Comparison of ENCODE assay signal across 20 cellular contexts in genomic region chr1:195516036-195516435, GRCh38.
DNase-seq lines count a peak whose midpoint lies in the region; ATAC-seq and TF ChIP-seq lines count a peak whose summit lies in the region.
"Had no signal": no experiment of that assay in that cellular context is flagged by ENCODE, and none has a peak within 500 bp of the region (broad histone marks: within the 10 kb centered on the region; RNA-seq: fewer than 3 reads in every experiment).

No MANE protein-coding gene starts in this region.

- DNase-seq in Calu3 (no peak), HFFc6 (no peak), epithelial cell of proximal tubule (ENCODE audit: low read depth) (peak; percentile 6), kidney tubule cell (ENCODE audit: low spot score) (peak; percentile 62), iPS-NIHi11 (ENCODE audit: low spot score) (no peak)
- no peak for DNase-seq in stimulated activated naive CD4-positive, alpha-beta T cell (lab: John Stamatoyannopoulos, UW)
- no peak for DNase-seq in activated CD4-positive, CD25-positive, alpha-beta regulatory T cell treated with anti-CD3 and anti-CD28 coated beads, Interleukin-2, amount 50 U/mL, for 72 hours
- DNase-seq: CD8-positive, alpha-beta memory T cell; DMS53; GF-D8; NCI-H1092 treated with DMSO at 0.1 percent for 48 hours; NCI-H2029 treated with DMSO at 0.1 percent for 48 hours; NCI-H2171; NCI-H345; NCI-H524 treated with DMSO at 0.1 percent for 48 hours; NCI-H82; Peyer's patch; Right ventricle myocardium superior had no signal

- no peak for ATAC-seq in GM18868 (IDR thresholded peaks at IDR 0.05; ENCODE audit: unreplicated experiment)

- H3K36me3 Mint-ChIP-seq in Calu3 (ENCODE audit: insufficient read depth, unreplicated experiment) = no peaks in the 10 kb centered on the region
- H3K36me3 Mint-ChIP-seq in HFFc6 (ENCODE audit: low read depth) = no peaks in the 10 kb centered on the region
- H3K36me3 Mint-ChIP-seq: CD8-positive, alpha-beta memory T cell had no signal

- no peaks in the 10 kb centered on the region for H3K27me3 Mint-ChIP-seq in Calu3 (ENCODE audit: unreplicated experiment)
- H3K27me3 Mint-ChIP-seq in HFFc6 (ENCODE audit: insufficient read depth) = no peaks in the 10 kb centered on the region
- H3K27me3 Mint-ChIP-seq: CD8-positive, alpha-beta memory T cell had no signal

- TF ChIP-seq CTCF in Calu3 (IDR thresholded peaks at IDR 0.05; ENCODE audit: unreplicated experiment) (no peak), HFFc6 (IDR thresholded peaks at IDR 0.05) (no peak), epithelial cell of proximal tubule (conservative IDR thresholded peaks at IDR 0.05; ENCODE audit: low read depth, low read length) (no peak)

- H3K4me3 Mint-ChIP-seq in Calu3 (ENCODE audit: low read depth, unreplicated experiment) = no peak overlapping the region
- 0 out of 2 replicates have a peak overlapping the region, but pooled peaks have one; percentile 17 for H3K4me3 Mint-ChIP-seq in HFFc6
- H3K4me3 Mint-ChIP-seq: CD8-positive, alpha-beta memory T cell had no signal

- no TSS peak for BruUV-seq in Calu3 (replicated peaks; lab: Mats Ljungman, UMichigan)

- peaks cover 24% of the 10 kb centered on the region for H3K4me1 Mint-ChIP-seq in Calu3 (ENCODE audit: low read depth, unreplicated experiment)
- peaks cover 10% of the 10 kb centered on the region for H3K4me1 Mint-ChIP-seq in HFFc6 (ENCODE audit: low read depth)
- H3K4me1 Mint-ChIP-seq: CD8-positive, alpha-beta memory T cell had no signal

- H3K27ac Mint-ChIP-seq in Calu3 (ENCODE audit: unreplicated experiment) (peak overlapping the region; percentile 74), HFFc6 (no peak overlapping the region; the same call in 1 of the 2 replicates)
- H3K27ac Mint-ChIP-seq: CD8-positive, alpha-beta memory T cell had no signal

- intact Hi-C loops in Calu3 (cut with micrococcal nuclease; ENCODE audit: unreplicated experiment) = no loop called here

- CTCF ChIA-PET in Calu3 (lab: Charles Lee) = no interaction called here

- peaks cover 2% of the 10 kb centered on the region for H3K9me3 Mint-ChIP-seq in Calu3 (ENCODE audit: low read depth, unreplicated experiment)
- H3K9me3 Mint-ChIP-seq in HFFc6 = no peaks in the 10 kb centered on the region

- no peak overlapping the region for H3K4me3 ChIP-seq in epithelial cell of proximal tubule (ENCODE audit: low read depth, low read length)
- H3K4me3 ChIP-seq: HAP-1, Peyer's patch had no signal

Comparison
In these comparisons a context has a peak if more than half of its experiments do, and no peak if none do; other contexts are left out.
1. DNase-seq: peak in epithelial cell of proximal tubule (single experiment) and kidney tubule cell (single experiment); none in Calu3 (single experiment), HFFc6 (single experiment), iPS-NIHi11 (single experiment), stimulated activated naive CD4-positive, alpha-beta T cell (0 of 6) and activated CD4-positive, CD25-positive, alpha-beta regulatory T cell treated with anti-CD3 and anti-CD28 coated beads, Interleukin-2, amount 50 U/mL, for 72 hours (single experiment).